ENCODE assay signal across 1 cellular context in genomic region chr20:36569847-36570429, GRCh38.
TF ChIP-seq lines count a peak whose summit lies in the region.

No MANE protein-coding gene starts in this region.

TF ChIP-seq in SK-N-SH, 30 proteins besides CTCF, POLR2A, EP300 and RAD21 (continued from another document):
- TF ChIP-seq MXI1 (IDR thresholded peaks at IDR 0.05; ENCODE audit: low read depth, low read length): no peak
- no peak for TF ChIP-seq SIN3A (IDR thresholded peaks at IDR 0.05; ENCODE audit: borderline replicate concordance, low read depth, low read length)
- peak; percentile 46; the same call in 1 of the 2 replicates for TF ChIP-seq TCF12 (IDR thresholded peaks at IDR 0.05)
- no peak for TF ChIP-seq RXRA (IDR thresholded peaks at IDR 0.05; ENCODE audit: borderline replicate concordance, low read depth)
- no peak for TF ChIP-seq POLR2AphosphoS5 (IDR thresholded peaks at IDR 0.05; ENCODE audit: low read depth, low read length)
- no peak for TF ChIP-seq GABPA (IDR thresholded peaks at IDR 0.05; ENCODE audit: low read depth)
- TF ChIP-seq CHD2 (IDR thresholded peaks at IDR 0.05; ENCODE audit: low read length, partially characterized antibody): no peak
- TF ChIP-seq, protein P1, sequence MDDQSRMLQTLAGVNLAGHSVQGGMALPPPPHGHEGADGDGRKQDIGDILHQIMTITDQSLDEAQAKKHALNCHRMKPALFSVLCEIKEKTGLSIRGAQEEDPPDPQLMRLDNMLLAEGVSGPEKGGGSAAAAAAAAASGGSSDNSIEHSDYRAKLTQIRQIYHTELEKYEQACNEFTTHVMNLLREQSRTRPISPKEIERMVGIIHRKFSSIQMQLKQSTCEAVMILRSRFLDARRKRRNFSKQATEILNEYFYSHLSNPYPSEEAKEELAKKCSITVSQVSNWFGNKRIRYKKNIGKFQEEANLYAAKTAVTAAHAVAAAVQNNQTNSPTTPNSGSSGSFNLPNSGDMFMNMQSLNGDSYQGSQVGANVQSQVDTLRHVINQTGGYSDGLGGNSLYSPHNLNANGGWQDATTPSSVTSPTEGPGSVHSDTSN (IDR thresholded peaks at IDR 0.05): no peak; the same call in 1 of the 2 replicates
- no peak for TF ChIP-seq RFX5 (IDR thresholded peaks at IDR 0.05; ENCODE audit: low read length)
- TF ChIP-seq TAF1 (IDR thresholded peaks at IDR 0.05; ENCODE audit: borderline replicate concordance, low read depth, low read length): no peak
